Comparison of ENCODE assay signal across 29 cellular contexts in genomic region chr4:98242538-98242937, GRCh38.
"Had no signal": no experiment of that assay in that cellular context is flagged by ENCODE, and none has a peak within 500 bp of the region (broad histone marks: within the 10 kb centered on the region; RNA-seq: fewer than 3 reads in every experiment).

No MANE protein-coding gene starts in this region.

- H3K36me3 Mint-ChIP-seq: brain, neural progenitor cell had no signal

- H3K27me3 ChIP-seq: neural progenitor cell, right atrium auricular region had no signal

- H3K4me2 ChIP-seq: neural progenitor cell had no signal

- H3K4me3 ChIP-seq: neural progenitor cell, right atrium auricular region, thoracic aorta had no signal

- FAIRE-seq: kidney, urothelium cell line had no signal

- H2AFZ ChIP-seq: neural progenitor cell had no signal

- H3K27ac Mint-ChIP-seq: activated CD4-positive, alpha-beta T cell treated with anti-CD3 and anti-CD28 coated beads for 36 hours; activated CD8-positive, alpha-beta memory T cell treated with anti-CD3 and anti-CD28 coated beads, Interleukin-2, amount 10 ng/mL, durations not matched to agents 7 days and 5 days; activated CD8-positive, alpha-beta T cell treated with anti-CD3 and anti-CD28 coated beads, Interleukin-2, amount 10 ng/mL, durations not matched to agents 7 days and 5 days; activated naive CD4-positive, alpha-beta T cell treated with anti-CD3 and anti-CD28 coated beads, Interleukin-2, amount 50 U/mL, for 24 hours; activated naive CD8-positive, alpha-beta T cell treated with anti-CD3 and anti-CD28 coated beads, Interleukin-2, amount 50 U/mL, for 24 hours; activated T-helper 2 cell treated with anti-CD3 and anti-CD28 coated beads, Interferon-gamma antibody, Interleukin-2, Interleukin-4, amounts not matched to agents 10 μg/mL and 5 μg/mL and 100 μg/mL, durations not matched to agents 14 hours and 24 hours and 36 hours; brain; effector memory CD8-positive, alpha-beta T cell; memory B cell; naive thymus-derived CD4-positive, alpha-beta T cell; neural progenitor cell; stimulated activated naive CD8-positive, alpha-beta T cell treated with anti-CD3 and anti-CD28 coated beads, Interleukin-15, Interleukin-2, amounts not matched to agents 100 ng/mL and 50 ng/mL, for 24 hours had no signal

- DNase-seq: activated CD4-positive, alpha-beta T cell treated with anti-CD3 and anti-CD28 coated beads for 36 hours; activated CD4-positive, CD25-positive, alpha-beta regulatory T cell; activated CD8-positive, alpha-beta memory T cell treated with anti-CD3 and anti-CD28 coated beads, Interleukin-2, amount 10 ng/mL, durations not matched to agents 7 days and 5 days; activated CD8-positive, alpha-beta T cell treated with anti-CD3 and anti-CD28 coated beads, Interleukin-2, amount 10 ng/mL, durations not matched to agents 7 days and 5 days; activated naive CD8-positive, alpha-beta T cell treated with anti-CD3 and anti-CD28 coated beads, Interleukin-2, amount 50 U/mL, for 24 hours; activated T-cell treated with anti-CD3 and anti-CD28 coated beads, Interleukin-2, amount 50 U/mL, for 48 hours; anterior cingulate cortex; caudate nucleus; cortex of kidney; effector memory CD8-positive, alpha-beta T cell; head of caudate nucleus; hippocampal formation; kidney; midbrain; naive thymus-derived CD4-positive, alpha-beta T cell; occipital lobe; stimulated activated CD4-positive, alpha-beta T cell treated with anti-CD3 and anti-CD28 coated beads, Interleukin-12 subunit alpha, Interleukin-12 subunit beta, amount 100 ng/mL, for 4 hours; stimulated activated CD4-positive, alpha-beta T cell treated with anti-CD3 and anti-CD28 coated beads, Interleukin-4, amount 100 ng/mL, for 1 hour; T-helper 1 cell; trophoblast cell had no signal

- H3K9me3 ChIP-seq: right atrium auricular region, thoracic aorta had no signal

- H3K4me3 Mint-ChIP-seq: activated CD4-positive, alpha-beta T cell treated with anti-CD3 and anti-CD28 coated beads for 36 hours; activated CD8-positive, alpha-beta memory T cell treated with anti-CD3 and anti-CD28 coated beads, Interleukin-2, amount 10 ng/mL, durations not matched to agents 7 days and 5 days; activated CD8-positive, alpha-beta T cell treated with anti-CD3 and anti-CD28 coated beads, Interleukin-2, amount 10 ng/mL, durations not matched to agents 7 days and 5 days; activated naive CD4-positive, alpha-beta T cell treated with anti-CD3 and anti-CD28 coated beads, Interleukin-2, amount 50 U/mL, for 24 hours; activated naive CD8-positive, alpha-beta T cell treated with anti-CD3 and anti-CD28 coated beads, Interleukin-2, amount 50 U/mL, for 24 hours; brain; effector memory CD8-positive, alpha-beta T cell; memory B cell; naive thymus-derived CD4-positive, alpha-beta T cell; neural progenitor cell; stimulated activated naive CD8-positive, alpha-beta T cell treated with anti-CD3 and anti-CD28 coated beads, Interleukin-15, Interleukin-2, amounts not matched to agents 100 ng/mL and 50 ng/mL, for 24 hours had no signal

- H3K4me1 Mint-ChIP-seq: activated CD4-positive, alpha-beta T cell treated with anti-CD3 and anti-CD28 coated beads for 36 hours; activated CD8-positive, alpha-beta memory T cell treated with anti-CD3 and anti-CD28 coated beads, Interleukin-2, amount 10 ng/mL, durations not matched to agents 7 days and 5 days; activated naive CD4-positive, alpha-beta T cell treated with anti-CD3 and anti-CD28 coated beads, Interleukin-2, amount 50 U/mL, for 24 hours; activated naive CD8-positive, alpha-beta T cell treated with anti-CD3 and anti-CD28 coated beads, Interleukin-2, amount 50 U/mL, for 24 hours; brain; memory B cell; naive thymus-derived CD4-positive, alpha-beta T cell; neural progenitor cell had no signal

- H3K9me3 Mint-ChIP-seq: activated naive CD8-positive, alpha-beta T cell treated with anti-CD3 and anti-CD28 coated beads, Interleukin-2, amount 50 U/mL, for 24 hours; effector memory CD8-positive, alpha-beta T cell; stimulated activated naive CD8-positive, alpha-beta T cell treated with anti-CD3 and anti-CD28 coated beads, Interleukin-15, Interleukin-2, amounts not matched to agents 100 ng/mL and 50 ng/mL, for 24 hours had no signal

- H3K36me3 ChIP-seq: neural progenitor cell, right atrium auricular region, thoracic aorta had no signal

- H3K4me1 ChIP-seq: right atrium auricular region had no signal

- H3K27ac ChIP-seq: neural progenitor cell, right atrium auricular region, thoracic aorta had no signal

- H3K9ac ChIP-seq: neural progenitor cell had no signal
